In genomic region chr2:216006164-216006663, GRCh38 we compare ENCODE assay signal across 8 cellular contexts. TPM values are rescaled to one million over a fixed set of nuclear protein-coding genes. Genes with fewer than 3 reads are reported as not detected.
DNase-seq lines count a peak whose midpoint lies in the region; ATAC-seq and TF ChIP-seq lines count a peak whose summit lies in the region.

No MANE protein-coding gene starts in this region.

- H3K36me3 ChIP-seq in subcutaneous abdominal adipose tissue (ENCODE audit: control insufficient read depth in 5 of 5, insufficient read depth in 5 of 5, low read length in 5 of 5), result no peaks in the 10 kb centered on the region

- intact Hi-C loops in CD14-positive monocyte (cut with micrococcal nuclease), result no loop called here

- DNase-seq in ELR (ENCODE audit: low read depth) (peak; percentile 74), HT1080 (ENCODE audit: low read depth) (peak; percentile 90), iPS-NIHi11 (ENCODE audit: low spot score) (peak; percentile 59), CD14-positive monocyte (ENCODE audit: low spot score) (no peak), mesothelial cell of epicardium (ENCODE audit: low spot score in 2 of 2, unreplicated experiment in 2 of 2) (no peak)
- DNase-seq in activated T-cell treated with anti-CD3 and anti-CD28 coated beads, Interleukin-2, amount 50 U/mL, for 4 hours, result peak; percentile 14

- H3K27me3 ChIP-seq in subcutaneous abdominal adipose tissue (ENCODE audit: control insufficient read depth in 5 of 5, insufficient read depth in 4 of 5, low read length in 5 of 5), result no peaks in the 10 kb centered on the region

- H3K4me3 ChIP-seq in subcutaneous abdominal adipose tissue (ENCODE audit: low read depth in 1 of 5, low read length in 5 of 5), result no peak overlapping the region

- H3K9me3 Mint-ChIP-seq in activated T-cell treated with anti-CD3 and anti-CD28 coated beads, Interleukin-2, amount 50 U/mL, for 4 hours, result no peaks in the 10 kb centered on the region
- H3K9me3 Mint-ChIP-seq in CD14-positive monocyte (no peaks in the 10 kb centered on the region), mesothelial cell of epicardium (no peaks in the 10 kb centered on the region)

- no peaks in the 10 kb centered on the region for H3K27me3 Mint-ChIP-seq in activated T-cell treated with anti-CD3 and anti-CD28 coated beads, Interleukin-2, amount 50 U/mL, for 4 hours (ENCODE audit: low read depth)
- H3K27me3 Mint-ChIP-seq in CD14-positive monocyte (ENCODE audit: low read depth in 3 of 3) (peaks cover 0 to 3% (median 2%) of the 10 kb centered on the region in 3 donors), mesothelial cell of epicardium (ENCODE audit: low read depth) (no peaks in the 10 kb centered on the region)

- H3K9me3 ChIP-seq in subcutaneous abdominal adipose tissue (ENCODE audit: control insufficient read depth in 5 of 5, low read length in 5 of 5), result no peaks in the 10 kb centered on the region

- peaks cover 46% of the 10 kb centered on the region for H3K4me1 Mint-ChIP-seq in activated T-cell treated with anti-CD3 and anti-CD28 coated beads, Interleukin-2, amount 50 U/mL, for 4 hours (ENCODE audit: low read depth)
- H3K4me1 Mint-ChIP-seq in CD14-positive monocyte (peaks cover 27% of the 10 kb centered on the region), mesothelial cell of epicardium (peaks cover 11% of the 10 kb centered on the region)

- H3K27ac ChIP-seq in subcutaneous abdominal adipose tissue (ENCODE audit: low read depth, low read length), result peak overlapping the region; percentile 11

- H3K9ac ChIP-seq in subcutaneous abdominal adipose tissue (ENCODE audit: low read length in 5 of 5), result peak overlapping the region in 1 of 5 donors; percentile 34

- no peak for TF ChIP-seq CTCF in CD14-positive monocyte (IDR thresholded peaks at IDR 0.05)
- TF ChIP-seq CTCF in mesothelial cell of epicardium (IDR thresholded peaks at IDR 0.05; ENCODE audit: unreplicated experiment), result no peak

- ATAC-seq in GM21447 (IDR thresholded peaks at IDR 0.05; ENCODE audit: unreplicated experiment), result peak; percentile 41
- peak; percentile 55 to 66 for ATAC-seq in activated T-cell treated with anti-CD3 and anti-CD28 coated beads, Interleukin-2, amount 50 U/mL, for 4 hours

- H3K36me3 Mint-ChIP-seq in activated T-cell treated with anti-CD3 and anti-CD28 coated beads, Interleukin-2, amount 50 U/mL, for 4 hours (ENCODE audit: insufficient read depth), result peaks cover 3% of the 10 kb centered on the region
- H3K36me3 Mint-ChIP-seq in CD14-positive monocyte, result peaks cover 5 to 9% of the 10 kb centered on the region in 2 donors
- H3K36me3 Mint-ChIP-seq in mesothelial cell of epicardium, result no peaks in the 10 kb centered on the region

- peaks cover 0 to 14% (median 6%) of the 10 kb centered on the region in 5 donors for H3K4me1 ChIP-seq in subcutaneous abdominal adipose tissue (ENCODE audit: control insufficient read depth in 5 of 5, insufficient read depth in 5 of 5, low read length in 5 of 5)

- H3K27ac Mint-ChIP-seq in CD14-positive monocyte (peak overlapping the region in 2 of 7 donors; percentile 23 to 53), mesothelial cell of epicardium (no peak overlapping the region)

- peak overlapping the region; percentile 60 for H3K4me3 Mint-ChIP-seq in activated T-cell treated with anti-CD3 and anti-CD28 coated beads, Interleukin-2, amount 50 U/mL, for 4 hours
- H3K4me3 Mint-ChIP-seq in CD14-positive monocyte, result peak overlapping the region in 1 of 2 donors; percentile 57
- H3K4me3 Mint-ChIP-seq in mesothelial cell of epicardium, result no peak overlapping the region

RNA-seq across cellular contexts. Expression of gene MREG, which starts 7.1 kb away (rescaled TPM):
- 17.6 and 19.8 TPM in 2 replicates for total RNA-seq in HT1080 (2014; rRNA removed; shearing (Covaris generic))
- polyA plus RNA-seq in HT1080 (2015; cell fraction: cytosol; rRNA removed), result 5.0 and 6.4 TPM in 2 replicates
- polyA plus RNA-seq in HT1080 (2015; cell fraction: nucleus; rRNA removed), result 3.3 and 3.5 TPM in 2 replicates
- 10 to 100 TPM; 14.9 to 23.2 (median 15.0) TPM for total RNA-seq in activated T-cell treated with anti-CD3 and anti-CD28 coated beads, Interleukin-2, amount 50 U/mL, for 4 hours
- polyA plus RNA-seq in CD14-positive monocyte, result under 1 TPM in 1 of 2 donors, not detected in 1; 0.14 TPM
- 11.4 to 12.8 TPM (median 11.9 TPM) in 3 replicates for total RNA-seq in mesothelial cell of epicardium

Comparison
In these comparisons a context has a peak if more than half of its experiments do, and no peak if none do; other contexts are left out.
1. DNase-seq: peak in ELR (single experiment), HT1080 (single experiment), activated T-cell treated with anti-CD3 and anti-CD28 coated beads, Interleukin-2, amount 50 U/mL, for 4 hours (single experiment) and iPS-NIHi11 (single experiment); none in CD14-positive monocyte (single experiment) and mesothelial cell of epicardium (0 of 2).